23 cellular contexts compared by ENCODE assay signal in the genomic region with DNA sequence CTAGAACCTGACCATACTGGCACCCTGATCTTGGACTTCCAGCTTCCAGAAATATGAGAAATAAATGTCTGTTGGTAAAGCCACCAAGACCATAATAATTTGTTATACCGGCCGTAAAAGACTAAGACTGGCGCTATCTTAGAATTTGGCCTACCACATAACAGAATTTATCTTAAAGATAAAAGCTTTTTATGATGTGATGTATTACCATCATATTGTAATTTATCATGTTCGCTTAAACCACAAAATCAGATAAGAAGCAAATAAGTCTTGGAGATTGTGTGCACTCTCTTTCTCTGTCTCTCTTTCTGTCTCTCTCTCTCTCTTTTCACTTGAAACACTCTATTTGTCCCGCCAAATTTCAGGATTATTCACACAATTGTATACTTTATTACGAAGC. TPM values are rescaled to one million over a fixed set of nuclear protein-coding genes. Genes with fewer than 3 reads are reported as not detected.
DNase-seq lines count a peak whose midpoint lies in the region; ATAC-seq and TF ChIP-seq lines count a peak whose summit lies in the region.
"Had no signal": no experiment of that assay in that cellular context is flagged by ENCODE, and none has a peak within 500 bp of the region (broad histone marks: within the 10 kb centered on the region; RNA-seq: fewer than 3 reads in every experiment).

No MANE protein-coding gene starts in this region.

- H3K9me3 ChIP-seq in SK-N-SH = no peaks in the 10 kb centered on the region; the same call in 1 of the 2 replicates
- H3K9me3 ChIP-seq: A549, BE2C had no signal

- no peaks in the 10 kb centered on the region for H3K4me1 Mint-ChIP-seq in effector memory CD8-positive, alpha-beta T cell (ENCODE audit: low read depth in 2 of 2)
- H3K4me1 Mint-ChIP-seq: CD14-positive monocyte; CD8-positive, alpha-beta memory T cell; GM23338; H9 had no signal

- CTCF ChIA-PET in SK-N-SH (lab: Yijun Ruan, JAX) = no interaction called here

- H3K27me3 Mint-ChIP-seq in effector memory CD8-positive, alpha-beta T cell = peaks cover 28 to 32% of the 10 kb centered on the region in 2 donors

- H3K79me2 ChIP-seq in SK-N-SH (ENCODE audit: insufficient read depth) = no peaks in the 10 kb centered on the region

- no peaks in the 10 kb centered on the region for H3K9me2 ChIP-seq in SK-N-SH

- DNase-seq in SK-N-SH = no peak
- peak; percentile 10 for DNase-seq in M059J (ENCODE audit: low read depth)
- DNase-seq in amniotic epithelial cell (ENCODE audit: low read depth) = peak; percentile 87
- DNase-seq in effector memory CD8-positive, alpha-beta T cell = no peak
- DNase-seq: ACHN; AML-193; BE2C; CD4-positive, alpha-beta T cell; CD8-positive, alpha-beta memory T cell; DMS 273 treated with DMSO at 0.1 percent for 48 hours; DMS79; EL; GDM1; H9 had no signal

- H3F3A ChIP-seq in SK-N-SH (replicated peaks; ENCODE audit: insufficient read depth) = no peaks in the 10 kb centered on the region

- no peak for ATAC-seq in SK-N-SH treated with all-trans-retinoic acid at 6 μM for 48 hours
- ATAC-seq in HG03025 (IDR thresholded peaks at IDR 0.05; ENCODE audit: low FRiP score, unreplicated experiment) = no peak
- no peak for ATAC-seq in HG03442 (IDR thresholded peaks at IDR 0.05; ENCODE audit: unreplicated experiment)
- no peak for ATAC-seq in effector memory CD8-positive, alpha-beta T cell (replicated peaks)
- ATAC-seq: A549, GM23338, HCT116 had no signal

- H3K4me2 ChIP-seq in SK-N-SH = no peak overlapping the region
- H3K4me2 ChIP-seq: A549; BLaER1 treated with 17β-estradiol and CSF1 and Interleukin-3, amounts not matched to agents 10 nM and 100 nM; GM23338 had no signal

- WGBS in SK-N-SH (ENCODE audit: low lambda C conversion rate) = 40% methylated on average over 6 of the region's 6 CpGs

- TF ChIP-seq EP300 in SK-N-SH (IDR thresholded peaks at IDR 0.05; ENCODE audit: borderline replicate concordance in 1 of 2, low read depth in 1 of 2, low read length in 1 of 2) = peak in 1 of 2 experiments; percentile 10; a peak in 1 of 4 replicates

- H3K4me3 ChIP-seq in SK-N-SH (ENCODE audit: low read depth in 2 of 2, low read length in 1 of 2) = no peak overlapping the region
- H3K4me3 ChIP-seq: A549; BLaER1 treated with 17β-estradiol and CSF1 and Interleukin-3, amounts not matched to agents 10 nM and 100 nM; GM23338 had no signal

- no peaks in the 10 kb centered on the region for H3K4me1 ChIP-seq in SK-N-SH (ENCODE audit: control insufficient read depth in 1 of 2, insufficient read depth in 2 of 2, low read depth in 1 of 2, low read length in 1 of 2)
- H3K4me1 ChIP-seq: A549; BE2C; BLaER1 treated with 17β-estradiol and CSF1 and Interleukin-3, amounts not matched to agents 10 nM and 100 nM had no signal

- TF ChIP-seq RAD21 in SK-N-SH (IDR thresholded peaks at IDR 0.05; ENCODE audit: low read length) = no peak

- no peaks in the 10 kb centered on the region for H3K27me3 ChIP-seq in SK-N-SH (ENCODE audit: insufficient read depth)
- H3K27me3 ChIP-seq: BE2C; BLaER1 treated with 17β-estradiol and CSF1 and Interleukin-3, amounts not matched to agents 10 nM and 100 nM had no signal

- H2AFZ ChIP-seq in SK-N-SH (ENCODE audit: low read depth) = 0 out of 2 replicates have a peak overlapping the region, but pooled peaks have one; percentile 38
- H2AFZ ChIP-seq: GM23338 had no signal

- H3K9ac ChIP-seq in SK-N-SH = no peak overlapping the region
- H3K9ac ChIP-seq: BLaER1 treated with 17β-estradiol and CSF1 and Interleukin-3, amounts not matched to agents 10 nM and 100 nM had no signal

- POLR2A ChIA-PET in SK-N-SH (lab: Yijun Ruan, JAX) = no interaction called here

- no peak overlapping the region for H3K27ac ChIP-seq in SK-N-SH (ENCODE audit: low read depth in 2 of 2, low read length in 1 of 2)
- H3K27ac ChIP-seq: 22Rv1; A549; BLaER1 treated with 17β-estradiol and CSF1 and Interleukin-3, amounts not matched to agents 10 nM and 100 nM had no signal

- no peaks in the 10 kb centered on the region for H4K20me1 ChIP-seq in SK-N-SH (ENCODE audit: insufficient read depth)
- H4K20me1 ChIP-seq: BLaER1 treated with 17β-estradiol and CSF1 and Interleukin-3, amounts not matched to agents 10 nM and 100 nM had no signal

- H3K36me3 ChIP-seq in SK-N-SH (replicated peaks in 1 of 2; ENCODE audit: control insufficient read depth in 1 of 2, insufficient read depth in 2 of 2, low read length in 1 of 2) = no peaks in the 10 kb centered on the region
- H3K36me3 ChIP-seq: BE2C; BLaER1 treated with 17β-estradiol and CSF1 and Interleukin-3, amounts not matched to agents 10 nM and 100 nM had no signal

- no peak overlapping the region for H3K4me3 Mint-ChIP-seq in effector memory CD8-positive, alpha-beta T cell
- H3K4me3 Mint-ChIP-seq: CD14-positive monocyte; CD4-positive, alpha-beta T cell; CD8-positive, alpha-beta memory T cell; GM23338; H9 had no signal

- no peak for TF ChIP-seq CTCF in SK-N-SH (IDR thresholded peaks at IDR 0.05)

- peak overlapping the region in 1 of 2 donors; percentile 11 for H3K27ac Mint-ChIP-seq in effector memory CD8-positive, alpha-beta T cell
- H3K27ac Mint-ChIP-seq: CD14-positive monocyte; CD4-positive, alpha-beta T cell; CD8-positive, alpha-beta memory T cell; GM23338; H9 had no signal

- no peaks in the 10 kb centered on the region for H3K36me3 Mint-ChIP-seq in effector memory CD8-positive, alpha-beta T cell (ENCODE audit: insufficient read depth)
- H3K36me3 Mint-ChIP-seq: CD14-positive monocyte had no signal

- peaks cover 3 to 11% of the 10 kb centered on the region in 2 donors for H3K9me3 Mint-ChIP-seq in effector memory CD8-positive, alpha-beta T cell

TF ChIP-seq in SK-N-SH, 30 proteins besides CTCF, POLR2A, EP300 and RAD21 (continues in another document):
- no peak for TF ChIP-seq TAF1 (IDR thresholded peaks at IDR 0.05; ENCODE audit: borderline replicate concordance, low read depth, low read length)
- TF ChIP-seq, protein P1, sequence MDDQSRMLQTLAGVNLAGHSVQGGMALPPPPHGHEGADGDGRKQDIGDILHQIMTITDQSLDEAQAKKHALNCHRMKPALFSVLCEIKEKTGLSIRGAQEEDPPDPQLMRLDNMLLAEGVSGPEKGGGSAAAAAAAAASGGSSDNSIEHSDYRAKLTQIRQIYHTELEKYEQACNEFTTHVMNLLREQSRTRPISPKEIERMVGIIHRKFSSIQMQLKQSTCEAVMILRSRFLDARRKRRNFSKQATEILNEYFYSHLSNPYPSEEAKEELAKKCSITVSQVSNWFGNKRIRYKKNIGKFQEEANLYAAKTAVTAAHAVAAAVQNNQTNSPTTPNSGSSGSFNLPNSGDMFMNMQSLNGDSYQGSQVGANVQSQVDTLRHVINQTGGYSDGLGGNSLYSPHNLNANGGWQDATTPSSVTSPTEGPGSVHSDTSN (IDR thresholded peaks at IDR 0.05) = peak; percentile 65
- TF ChIP-seq ELF1 (IDR thresholded peaks at IDR 0.05) = no peak
- no peak for TF ChIP-seq EZH2phosphoT487 (IDR thresholded peaks at IDR 0.05; ENCODE audit: borderline replicate concordance, low read depth)
- TF ChIP-seq NFIC (IDR thresholded peaks at IDR 0.05; ENCODE audit: borderline replicate concordance) = peak; percentile 18; the same call in 1 of the 2 replicates
- no peak for TF ChIP-seq CHD2 (IDR thresholded peaks at IDR 0.05; ENCODE audit: low read length, partially characterized antibody)
- no peak for TF ChIP-seq POLR2AphosphoS5 (IDR thresholded peaks at IDR 0.05; ENCODE audit: low read depth, low read length)
- TF ChIP-seq TEAD4 (IDR thresholded peaks at IDR 0.05; ENCODE audit: borderline replicate concordance, insufficient read depth) = peak; percentile 25; the same call in 1 of the 2 replicates
- TF ChIP-seq SIN3A (IDR thresholded peaks at IDR 0.05; ENCODE audit: borderline replicate concordance, low read depth, low read length) = no peak
- TF ChIP-seq GABPA (IDR thresholded peaks at IDR 0.05; ENCODE audit: low read depth) = no peak
- TF ChIP-seq JUND (IDR thresholded peaks at IDR 0.05) = peak; percentile 59
- TF ChIP-seq YY1 (IDR thresholded peaks at IDR 0.05; ENCODE audit: low read depth) = no peak

TF ChIP-seq in SK-N-SH treated with all-trans-retinoic acid at 6 μM for 48 hours, 23 proteins besides CTCF, POLR2A, EP300 and RAD21 (continues in another document):
- TF ChIP-seq ZNF8 (CRISPR knock-in tag; IDR thresholded peaks at IDR 0.05) (no peak), ZNF565 (CRISPR knock-in tag; conservative IDR thresholded peaks at IDR 0.05; ENCODE audit: low read depth) (no peak), ZNF70 (CRISPR knock-in tag; IDR thresholded peaks at IDR 0.05) (no peak), ISL1 (CRISPR knock-in tag; IDR thresholded peaks at IDR 0.05) (no peak), GLIS3 (CRISPR knock-in tag; IDR thresholded peaks at IDR 0.05) (no peak), ZFP3 (CRISPR knock-in tag; IDR thresholded peaks at IDR 0.05) (no peak), CSDC2 (CRISPR knock-in tag; IDR thresholded peaks at IDR 0.05) (no peak), ESRRG (CRISPR knock-in tag; IDR thresholded peaks at IDR 0.05) (no peak), CREB5 (CRISPR knock-in tag; IDR thresholded peaks at IDR 0.05; ENCODE audit: low read depth) (no peak), ZFP30 (CRISPR knock-in tag; IDR thresholded peaks at IDR 0.05) (no peak)

RNA-seq across cellular contexts. Expression of gene FST, which starts 35.6 kb away (rescaled TPM):
- 157 and 162 TPM in 2 replicates for polyA plus RNA-seq in SK-N-SH (2012; rRNA removed)
- polyA plus RNA-seq in SK-N-SH (2012; cell fraction: cytosol; rRNA removed) = 154 and 175 TPM in 2 replicates
- polyA plus RNA-seq in SK-N-SH (2012; cell fraction: nucleus; rRNA removed) = 202 and 227 TPM in 2 replicates
- 0.99 and 6.8 TPM in 2 replicates for total RNA-seq in M059J (2014; rRNA removed; shearing (Covaris generic))
- polyA plus RNA-seq: CD14-positive monocyte; CD8-positive, alpha-beta memory T cell had no signal

RNA-seq across cellular contexts. Expression of gene NDUFS4, which starts 44.5 kb away (rescaled TPM):
- 104 and 105 TPM in 2 replicates for polyA plus RNA-seq in SK-N-SH (2012; rRNA removed)
- polyA plus RNA-seq in SK-N-SH (2012; cell fraction: cytosol; rRNA removed) = 143 and 187 TPM in 2 replicates
- 21.1 and 40.0 TPM in 2 replicates for polyA plus RNA-seq in SK-N-SH (2012; cell fraction: nucleus; rRNA removed)
- total RNA-seq in M059J (2014; rRNA removed; shearing (Covaris generic)) = 120 and 126 TPM in 2 replicates

Comparison
In these comparisons a context has a peak if more than half of its experiments do, and no peak if none do; other contexts are left out.
1. DNase-seq: peak in M059J (single experiment) and amniotic epithelial cell (single experiment); none in SK-N-SH (single experiment) and effector memory CD8-positive, alpha-beta T cell (0 of 3).